In genomic region chr6:169921853-169922779, GRCh38 we compare ENCODE assay signal across 1 cellular context.
TF ChIP-seq lines count a peak whose summit lies in the region.

No MANE protein-coding gene starts in this region.

TF ChIP-seq in HepG2, 621 proteins besides CTCF, POLR2A, EP300 and RAD21 (continued from another document and continues in another):
- TF ChIP-seq CEBPZ (IDR thresholded peaks at IDR 0.05; ENCODE audit: low read length) (no peak), ZNF687 (CRISPR knock-in tag; IDR thresholded peaks at IDR 0.05) (peak; percentile 81), ZNF546 (CRISPR knock-in tag; conservative IDR thresholded peaks at IDR 0.05) (no peak), PAWR (CRISPR knock-in tag; IDR thresholded peaks at IDR 0.05; ENCODE audit: borderline replicate concordance) (no peak), ZNF879 (CRISPR knock-in tag; IDR thresholded peaks at IDR 0.05) (no peak), NCOA2 (CRISPR knock-in tag; IDR thresholded peaks at IDR 0.05) (peak; percentile 57; the same call in 1 of the 2 replicates), THRA (CRISPR knock-in tag; IDR thresholded peaks at IDR 0.05; ENCODE audit: borderline replicate concordance) (no peak), ELK4 (CRISPR knock-in tag; IDR thresholded peaks at IDR 0.05; ENCODE audit: borderline replicate concordance) (no peak), ZNF720 (CRISPR knock-in tag; IDR thresholded peaks at IDR 0.05) (no peak), ZFX (CRISPR knock-in tag; IDR thresholded peaks at IDR 0.05; ENCODE audit: low read depth) (peak; percentile 45; the same call in 1 of the 2 replicates), GATAD2A (CRISPR knock-in tag; IDR thresholded peaks at IDR 0.05) (0 out of 2 replicates have a peak, but pooled peaks have one; percentile 38), NFYB (CRISPR knock-in tag; IDR thresholded peaks at IDR 0.05) (no peak), ZNF253 (CRISPR knock-in tag; IDR thresholded peaks at IDR 0.05; ENCODE audit: borderline replicate concordance) (no peak), LBX2 (CRISPR knock-in tag; IDR thresholded peaks at IDR 0.05; ENCODE audit: borderline replicate concordance) (no peak), ZNF138 (CRISPR knock-in tag; IDR thresholded peaks at IDR 0.05; ENCODE audit: low read depth) (no peak), PHF20 (CRISPR knock-in tag; IDR thresholded peaks at IDR 0.05) (no peak), STAT6 (CRISPR knock-in tag; IDR thresholded peaks at IDR 0.05; ENCODE audit: borderline replicate concordance) (no peak), ZNF263 (CRISPR knock-in tag; IDR thresholded peaks at IDR 0.05) (peak; percentile 93), KIAA2018 (CRISPR knock-in tag; IDR thresholded peaks at IDR 0.05; ENCODE audit: borderline replicate concordance) (no peak), PITX1 (CRISPR knock-in tag; IDR thresholded peaks at IDR 0.05) (peak; percentile 79), MTERF4 (CRISPR knock-in tag; IDR thresholded peaks at IDR 0.05) (no peak), HNRNPL (IDR thresholded peaks at IDR 0.05; ENCODE audit: low read depth, low read length) (peak; percentile 77; the same call in 1 of the 2 replicates), ZBTB38 (CRISPR knock-in tag; IDR thresholded peaks at IDR 0.05) (0 out of 2 replicates have a peak, but pooled peaks have one; percentile 21), SMAD9 (CRISPR knock-in tag; IDR thresholded peaks at IDR 0.05) (no peak), IKZF5 (CRISPR knock-in tag; IDR thresholded peaks at IDR 0.05) (peak; percentile 45), DNMT1 (CRISPR knock-in tag; IDR thresholded peaks at IDR 0.05) (no peak), SIN3A (IDR thresholded peaks at IDR 0.05; ENCODE audit: borderline replicate concordance, low read depth, low read length) (no peak), SMYD3 (CRISPR knock-in tag; IDR thresholded peaks at IDR 0.05) (no peak)
